27 cellular contexts compared by ENCODE assay signal in genomic region chr5:175363300-175363699, GRCh38.
"Had no signal": no experiment of that assay in that cellular context is flagged by ENCODE, and none has a peak within 500 bp of the region (broad histone marks: within the 10 kb centered on the region; RNA-seq: fewer than 3 reads in every experiment).

No MANE protein-coding gene starts in this region.

- DNase-seq: hippocampal formation; immature natural killer cell; kidney; left colon; left lung; lower lobe of right lung; mammary epithelial cell; mesenchymal stem cell; naive thymus-derived CD8-positive, alpha-beta T cell; pancreas; posterior cingulate gyrus; right lobe of liver; stimulated activated CD4-positive, alpha-beta T cell treated with anti-CD3 and anti-CD28 coated beads, Interleukin-1b, Interleukin-23, amount 100 ng/mL, for 48 hours; stimulated activated CD4-positive, alpha-beta T cell treated with anti-CD3 and anti-CD28 coated beads, Interleukin-2, amount 100 ng/mL, for 48 hours; stimulated activated CD4-positive, alpha-beta T cell treated with anti-CD3 and anti-CD28 coated beads, Interleukin-4, amount 100 ng/mL, for 4 hours; stimulated activated CD8-positive, alpha-beta memory T cell treated with anti-CD3 and anti-CD28 coated beads, Interleukin-4, amount 100 ng/mL, for 48 hours; stimulated activated naive CD4-positive, alpha-beta T cell treated with Interleukin-2 at 50 U/mL for 16 hours; stimulated activated naive CD8-positive, alpha-beta T cell treated with anti-CD3 and anti-CD28 coated beads, Interleukin-15, amount 100 ng/mL, for 72 hours; substantia nigra; testis; thyroid gland; transverse colon had no signal

- H3K27me3 ChIP-seq: left lung, pancreas, right lobe of liver, testis, thyroid gland, transverse colon, upper lobe of left lung, vagina had no signal

- H3K36me3 ChIP-seq: left lung, lower lobe of right lung, pancreas, prostate gland, right lobe of liver, thyroid gland, transverse colon, upper lobe of left lung, vagina had no signal

- H3K27ac ChIP-seq: left lung, lower lobe of right lung, pancreas, prostate gland, right lobe of liver, testis, thyroid gland, transverse colon, upper lobe of left lung, vagina had no signal

- ATAC-seq: left colon; left lung; lower lobe of right lung; naive thymus-derived CD8-positive, alpha-beta T cell; pancreas; right lobe of liver; stimulated activated memory B cell treated with anti-CD40 and anti-IgM and Interleukin-4, amounts not matched to agents 10 μg/mL and 1 μg/mL and 100 μg/mL, for 72 hours; stimulated activated naive CD8-positive, alpha-beta T cell treated with anti-CD3 and anti-CD28 coated beads, Interleukin-15, amount 100 ng/mL, for 72 hours had no signal

- H3K4me2 ChIP-seq: smooth muscle cell had no signal

- H3K9me3 ChIP-seq: left lung, lower lobe of right lung, pancreas, prostate gland, right lobe of liver, testis, thyroid gland, transverse colon, upper lobe of left lung, vagina had no signal

- H3K4me1 ChIP-seq: left lung, lower lobe of right lung, pancreas, prostate gland, right lobe of liver, testis, thyroid gland, transverse colon, upper lobe of left lung, vagina had no signal

- H3K4me3 ChIP-seq: left lung, lower lobe of right lung, pancreas, prostate gland, right lobe of liver, smooth muscle cell, testis, thyroid gland, transverse colon, upper lobe of left lung, vagina had no signal
